8 cellular contexts compared by ENCODE assay signal in the genomic region with DNA sequence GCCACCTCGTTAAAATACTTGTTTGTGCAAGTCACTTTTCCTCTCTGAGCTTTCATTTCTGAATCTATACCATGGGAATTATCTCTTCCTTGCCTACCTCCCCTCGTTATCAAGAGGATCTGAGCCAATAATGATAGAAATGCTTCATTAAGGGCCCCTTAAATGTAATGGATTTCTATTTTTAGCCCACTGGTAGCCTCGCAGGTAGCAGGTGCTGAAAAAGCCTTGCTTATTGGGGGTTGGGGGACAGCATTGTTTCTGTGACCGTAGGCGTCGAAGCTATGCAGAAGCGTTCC. TPM values are rescaled to one million over a fixed set of nuclear protein-coding genes. Genes with fewer than 3 reads are reported as not detected.
DNase-seq lines count a peak whose midpoint lies in the region; ATAC-seq lines count a peak whose summit lies in the region.

No MANE protein-coding gene starts in this region.

- peak overlapping the region; percentile 86 for H3K4me3 Mint-ChIP-seq in activated CD4-positive, alpha-beta T cell treated with anti-CD3 and anti-CD28 coated beads for 36 hours
- peak overlapping the region; percentile 83 for H3K4me3 Mint-ChIP-seq in activated CD8-positive, alpha-beta T cell treated with anti-CD3 and anti-CD28 coated beads, Interleukin-2, amount 10 ng/mL, durations not matched to agents 7 days and 5 days
- peak overlapping the region; percentile 85 to 93 (median 92) for H3K4me3 Mint-ChIP-seq in immature natural killer cell

- peaks cover 2% of the 10 kb centered on the region for H3K36me3 Mint-ChIP-seq in activated CD4-positive, alpha-beta T cell treated with anti-CD3 and anti-CD28 coated beads for 36 hours (ENCODE audit: low read depth)
- H3K36me3 Mint-ChIP-seq in activated CD8-positive, alpha-beta T cell treated with anti-CD3 and anti-CD28 coated beads, Interleukin-2, amount 10 ng/mL, durations not matched to agents 7 days and 5 days (ENCODE audit: low read depth) = peaks cover 10% of the 10 kb centered on the region
- no peaks in the 10 kb centered on the region for H3K36me3 Mint-ChIP-seq in immature natural killer cell

- peaks cover 0 to 36% (median 29%) of the 10 kb centered on the region in 5 donors for H3K4me1 ChIP-seq in subcutaneous abdominal adipose tissue (ENCODE audit: control insufficient read depth in 5 of 5, insufficient read depth in 5 of 5, low read length in 5 of 5)

- peak overlapping the region; percentile 91 for H3K27ac Mint-ChIP-seq in activated CD4-positive, alpha-beta T cell treated with anti-CD3 and anti-CD28 coated beads for 36 hours
- peak overlapping the region; percentile 95 for H3K27ac Mint-ChIP-seq in activated CD8-positive, alpha-beta T cell treated with anti-CD3 and anti-CD28 coated beads, Interleukin-2, amount 10 ng/mL, durations not matched to agents 7 days and 5 days
- H3K27ac Mint-ChIP-seq in immature natural killer cell = peak overlapping the region in 3 of 6 donors; percentile 51 to 92 (median 55)

- POLR2A ChIA-PET in activated CD4-positive, alpha-beta T cell treated with anti-CD3 and anti-CD28 coated beads for 36 hours (lab: Charles Lee) = interaction anchor here (0.7 to 2.5 kb wide), 4 partner anchors 31 to 224 kb away, joined by 3 to 9 read pairs (median 4); partner anchors contain the start of genes CLN6 and FEM1B
- POLR2A ChIA-PET in activated CD8-positive, alpha-beta T cell treated with anti-CD3 and anti-CD28 coated beads, Interleukin-2, amount 10 ng/mL, durations not matched to agents 7 days and 5 days (lab: Charles Lee) = interaction anchor here (0.6 to 2.5 kb wide), 15 partner anchors 10 to 523 kb away, joined by 3 to 9 read pairs (median 3); no protein-coding TSS in a partner anchor

- peak overlapping the region; percentile 70 to 90 (median 80) for H3K4me3 ChIP-seq in subcutaneous abdominal adipose tissue (ENCODE audit: low read depth in 1 of 5, low read length in 5 of 5)

- no peak for ATAC-seq in activated CD4-positive, alpha-beta T cell treated with anti-CD3 and anti-CD28 coated beads for 36 hours
- no peak for ATAC-seq in activated CD8-positive, alpha-beta T cell treated with anti-CD3 and anti-CD28 coated beads, Interleukin-2, amount 10 ng/mL, durations not matched to agents 7 days and 5 days

- peak overlapping the region in 2 of 5 donors; percentile 60 to 94 for H3K9ac ChIP-seq in subcutaneous abdominal adipose tissue (ENCODE audit: low read length in 5 of 5)

- no peak overlapping the region for H3K27ac ChIP-seq in subcutaneous abdominal adipose tissue (ENCODE audit: low read depth, low read length)

- H3K36me3 ChIP-seq in subcutaneous abdominal adipose tissue (ENCODE audit: control insufficient read depth in 5 of 5, insufficient read depth in 5 of 5, low read length in 5 of 5) = no peaks in the 10 kb centered on the region

- no peak for DNase-seq in activated CD4-positive, alpha-beta T cell treated with anti-CD3 and anti-CD28 coated beads for 36 hours
- no peak for DNase-seq in activated CD4-positive, alpha-beta T cell treated with anti-CD3 and anti-CD28 coated beads, Interleukin-2, amount 50 U/mL, for 48 hours
- DNase-seq in activated CD8-positive, alpha-beta T cell treated with anti-CD3 and anti-CD28 coated beads, Interleukin-2, amount 10 ng/mL, durations not matched to agents 7 days and 5 days = no peak
- DNase-seq in immature natural killer cell (no peak), T1000 (lab: John Stamatoyannopoulos, UW) (no peak)
- DNase-seq in activated CD8-positive, alpha-beta memory T cell treated with anti-CD3 and anti-CD28 coated beads, Interleukin-2, amount 50 U/mL, for 48 hours = no peak
- no peak for DNase-seq in stimulated activated CD4-positive, alpha-beta T cell treated with anti-CD3 and anti-CD28 coated beads, Interleukin-2, amount 100 ng/mL, for 48 hours

- H3K9me3 ChIP-seq in subcutaneous abdominal adipose tissue (ENCODE audit: control insufficient read depth in 5 of 5, low read length in 5 of 5) = no peaks in the 10 kb centered on the region

- intact Hi-C loops in activated CD4-positive, alpha-beta T cell treated with anti-CD3 and anti-CD28 coated beads for 36 hours (cut with DNase I, micrococcal nuclease) = loop anchor here in 1 of 2 experiments (5.0 to 10.0 kb wide), 2 partner anchors 801 to 1111 kb away; partner anchors contain the start of genes AAGAB, GLCE and IQCH

- H3K27me3 Mint-ChIP-seq in activated CD4-positive, alpha-beta T cell treated with anti-CD3 and anti-CD28 coated beads for 36 hours = peaks cover 16% of the 10 kb centered on the region
- peaks cover 9% of the 10 kb centered on the region for H3K27me3 Mint-ChIP-seq in activated CD8-positive, alpha-beta T cell treated with anti-CD3 and anti-CD28 coated beads, Interleukin-2, amount 10 ng/mL, durations not matched to agents 7 days and 5 days (ENCODE audit: low read depth)
- peaks cover 3 to 11% (median 5%) of the 10 kb centered on the region in 3 donors for H3K27me3 Mint-ChIP-seq in immature natural killer cell (ENCODE audit: low read depth in 3 of 3)

- no peaks in the 10 kb centered on the region for H3K9me3 Mint-ChIP-seq in activated CD4-positive, alpha-beta T cell treated with anti-CD3 and anti-CD28 coated beads for 36 hours (ENCODE audit: low read depth)
- H3K9me3 Mint-ChIP-seq in activated CD8-positive, alpha-beta T cell treated with anti-CD3 and anti-CD28 coated beads, Interleukin-2, amount 10 ng/mL, durations not matched to agents 7 days and 5 days (ENCODE audit: insufficient read depth) = no peaks in the 10 kb centered on the region
- no peaks in the 10 kb centered on the region for H3K9me3 Mint-ChIP-seq in immature natural killer cell

- CTCF ChIA-PET in activated CD4-positive, alpha-beta T cell treated with anti-CD3 and anti-CD28 coated beads for 36 hours (lab: Charles Lee) = interaction anchor here (0.6 to 1.2 kb wide), 4 partner anchors 10 to 753 kb away, joined by 3 to 4 read pairs (median 4); no protein-coding TSS in a partner anchor
- CTCF ChIA-PET in activated CD8-positive, alpha-beta T cell treated with anti-CD3 and anti-CD28 coated beads, Interleukin-2, amount 10 ng/mL, durations not matched to agents 7 days and 5 days (lab: Charles Lee) = interaction anchor here (0.8 to 1.5 kb wide), 3 partner anchors 22 to 191 kb away, joined by 3 to 4 read pairs (median 3); no protein-coding TSS in a partner anchor

- H3K4me1 Mint-ChIP-seq in activated CD4-positive, alpha-beta T cell treated with anti-CD3 and anti-CD28 coated beads for 36 hours = peaks cover 41% of the 10 kb centered on the region
- H3K4me1 Mint-ChIP-seq in activated CD8-positive, alpha-beta T cell treated with anti-CD3 and anti-CD28 coated beads, Interleukin-2, amount 10 ng/mL, durations not matched to agents 7 days and 5 days (ENCODE audit: low read depth) = peaks cover 37% of the 10 kb centered on the region
- peaks cover 44 to 47% of the 10 kb centered on the region in 2 donors for H3K4me1 Mint-ChIP-seq in immature natural killer cell

- H3K27me3 ChIP-seq in subcutaneous abdominal adipose tissue (ENCODE audit: control insufficient read depth in 5 of 5, insufficient read depth in 4 of 5, low read length in 5 of 5) = no peaks in the 10 kb centered on the region

RNA-seq across cellular contexts. Expression of gene PIAS1, which starts 0.5 kb away (rescaled TPM):
- 10 to 100 TPM; 26.7 to 45.8 TPM for total RNA-seq in activated CD4-positive, alpha-beta T cell treated with anti-CD3 and anti-CD28 coated beads for 36 hours
- total RNA-seq in activated CD8-positive, alpha-beta T cell treated with anti-CD3 and anti-CD28 coated beads, Interleukin-2, amount 10 ng/mL, durations not matched to agents 7 days and 5 days = 10 to 100 TPM; 40.6 to 44.2 TPM
- polyA plus RNA-seq in immature natural killer cell = 100 to 1,000 TPM in 2 of 3 donors, 10 to 100 TPM in 1; 84.1 to 138 (median 112) TPM
